Comparison of ENCODE assay signal across 9 cellular contexts in genomic region chr2:116222793-116223192, GRCh38.
"Had no signal": no experiment of that assay in that cellular context is flagged by ENCODE, and none has a peak within 500 bp of the region (broad histone marks: within the 10 kb centered on the region; RNA-seq: fewer than 3 reads in every experiment).

No MANE protein-coding gene starts in this region.

- ATAC-seq: GM23338, HCT116 had no signal

- H3K36me3 ChIP-seq: HAP-1 had no signal

- H3K9ac ChIP-seq: GM23248 had no signal

- H3K4me2 ChIP-seq: GM23338 had no signal

- DNase-seq: GM23248, GOT3, H9, HCEC 1CT, HFFc6 had no signal

- H3K27ac ChIP-seq: GM23248 had no signal

- H3K4me1 ChIP-seq: HAP-1 had no signal

- H2AFZ ChIP-seq: GM23248, GM23338 had no signal

- FAIRE-seq: H54 had no signal

- H3K4me3 ChIP-seq: GM23248, GM23338, HAP-1 had no signal

- H3K9me3 ChIP-seq: HAP-1 had no signal
